ENCODE assay signal across 34 cellular contexts in the genomic region with DNA sequence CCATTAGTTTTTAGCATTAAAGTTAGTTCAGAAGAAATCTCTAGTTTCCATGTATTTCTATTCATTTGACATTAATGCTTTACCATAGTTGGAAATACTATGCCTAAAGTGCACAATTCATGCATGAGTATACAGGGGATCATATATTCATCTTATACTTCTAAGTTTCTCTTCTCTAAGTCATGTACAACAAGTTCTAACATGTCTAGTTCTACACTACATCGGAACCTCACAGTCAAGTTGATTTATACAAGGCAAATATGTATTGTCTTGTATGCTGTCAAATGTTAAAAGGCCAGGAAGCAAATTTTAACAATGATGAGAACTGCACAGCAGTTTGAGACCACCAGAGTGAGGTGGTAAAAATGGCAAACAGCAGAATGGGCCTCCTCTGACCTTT. TPM values are rescaled to one million over a fixed set of nuclear protein-coding genes. Genes with fewer than 3 reads are reported as not detected.
"Had no signal": no experiment of that assay in that cellular context is flagged by ENCODE, and none has a peak within 500 bp of the region (broad histone marks: within the 10 kb centered on the region; RNA-seq: fewer than 3 reads in every experiment).

No MANE protein-coding gene starts in this region.

- H3K4me3 Mint-ChIP-seq: activated CD4-positive, alpha-beta memory T cell treated with anti-CD3 and anti-CD28 coated beads for 36 hours; activated CD4-positive, alpha-beta T cell treated with anti-CD3 and anti-CD28 coated beads, Interleukin-2, amount 10 ng/mL, durations not matched to agents 24 days and 14 days; activated T-cell treated with anti-CD3 and anti-CD28 coated beads, Interleukin-2, amount 50 U/mL, for 24 hours; memory B cell; natural killer cell; stimulated activated memory B cell treated with anti-CD40 and anti-IgM and Interleukin-4, amounts not matched to agents 10 μg/mL and 1 μg/mL and 100 μg/mL, for 72 hours; stimulated activated naive CD8-positive, alpha-beta T cell treated with anti-CD3 and anti-CD28 coated beads, Interleukin-15, amount 100 ng/mL, for 72 hours; T-helper 1 cell treated with Interleukin-12 subunit alpha and Interleukin-12 subunit beta and Interleukin-4 antibody, amounts not matched to agents 30 μg/mL and 1 μg/mL, for 36 hours; type B pancreatic cell had no signal

- H3K27me3 ChIP-seq: brain microvascular endothelial cell, right atrium auricular region, uterus had no signal

- H3K9me3 ChIP-seq: right atrium auricular region, uterus had no signal

- DNase-seq: activated CD4-positive, alpha-beta memory T cell treated with anti-CD3 and anti-CD28 coated beads for 36 hours; activated CD4-positive, alpha-beta T cell treated with anti-CD3 and anti-CD28 coated beads, Interleukin-2, amount 10 ng/mL, durations not matched to agents 24 days and 14 days; activated CD4-positive, CD25-positive, alpha-beta regulatory T cell treated with anti-CD3 and anti-CD28 coated beads, Interleukin-2, amount 50 U/mL, for 72 hours; activated CD8-positive, alpha-beta memory T cell treated with anti-CD3 and anti-CD28 coated beads, Interleukin-2, amount 50 U/mL, for 4 hours; activated gamma-delta T cell treated with Interleukin-2 at 50 U/mL for 16 hours; activated naive CD4-positive, alpha-beta T cell treated with anti-CD3 and anti-CD28 coated beads, Interleukin-2, amount 50 U/mL, for 16 hours; activated T-cell treated with anti-CD3 and anti-CD28 coated beads, Interleukin-2, amount 50 U/mL, for 24 hours; amniotic stem cell; brain microvascular endothelial cell; central memory CD4-positive, alpha-beta T cell; head of caudate nucleus; hippocampal formation; left colon; natural killer cell; stimulated activated CD4-positive, alpha-beta T cell treated with anti-CD3 and anti-CD28 coated beads, Interleukin-1b, Interleukin-23, amount 100 ng/mL, for 48 hours; stimulated activated CD4-positive, alpha-beta T cell treated with anti-CD3 and anti-CD28 coated beads, Interleukin-4, amount 100 ng/mL, for 4 hours; stimulated activated CD8-positive, alpha-beta memory T cell treated with anti-CD3 and anti-CD28 coated beads, Interleukin-4, amount 100 ng/mL, for 48 hours; stimulated activated naive CD8-positive, alpha-beta T cell treated with anti-CD3 and anti-CD28 coated beads, Interleukin-15, amount 100 ng/mL, for 72 hours; substantia nigra; T-helper 9 cell; uterus; WERI-Rb-1 had no signal

- H3K4me1 Mint-ChIP-seq: activated CD4-positive, alpha-beta T cell treated with anti-CD3 and anti-CD28 coated beads, Interleukin-2, amount 10 ng/mL, durations not matched to agents 24 days and 14 days; memory B cell; natural killer cell; stimulated activated memory B cell treated with anti-CD40 and anti-IgM and Interleukin-4, amounts not matched to agents 10 μg/mL and 1 μg/mL and 100 μg/mL, for 72 hours; stimulated activated naive CD8-positive, alpha-beta T cell treated with anti-CD3 and anti-CD28 coated beads, Interleukin-15, amount 100 ng/mL, for 72 hours had no signal

- H3K36me3 ChIP-seq: uterus had no signal

- H3K27ac ChIP-seq: brain microvascular endothelial cell, right atrium auricular region, uterus, WERI-Rb-1 had no signal

- H3K9me3 Mint-ChIP-seq: activated CD4-positive, alpha-beta memory T cell treated with anti-CD3 and anti-CD28 coated beads for 36 hours; activated CD4-positive, alpha-beta T cell treated with anti-CD3 and anti-CD28 coated beads, Interleukin-2, amount 10 ng/mL, durations not matched to agents 24 days and 14 days; activated T-cell treated with anti-CD3 and anti-CD28 coated beads, Interleukin-2, amount 50 U/mL, for 24 hours; memory B cell; natural killer cell; stimulated activated memory B cell treated with anti-CD40 and anti-IgM and Interleukin-4, amounts not matched to agents 10 μg/mL and 1 μg/mL and 100 μg/mL, for 72 hours; stimulated activated naive CD8-positive, alpha-beta T cell treated with anti-CD3 and anti-CD28 coated beads, Interleukin-15, amount 100 ng/mL, for 72 hours; T-helper 1 cell treated with Interleukin-12 subunit alpha and Interleukin-12 subunit beta and Interleukin-4 antibody, amounts not matched to agents 30 μg/mL and 1 μg/mL, for 36 hours; type B pancreatic cell had no signal

- ATAC-seq: natural killer cell; stimulated activated memory B cell treated with anti-CD40 and anti-IgM and Interleukin-4, amounts not matched to agents 10 μg/mL and 1 μg/mL and 100 μg/mL, for 72 hours; stimulated activated naive CD8-positive, alpha-beta T cell treated with anti-CD3 and anti-CD28 coated beads, Interleukin-15, amount 100 ng/mL, for 72 hours had no signal

- H3K27ac Mint-ChIP-seq: activated CD4-positive, alpha-beta memory T cell treated with anti-CD3 and anti-CD28 coated beads for 36 hours; activated CD4-positive, alpha-beta T cell treated with anti-CD3 and anti-CD28 coated beads, Interleukin-2, amount 10 ng/mL, durations not matched to agents 24 days and 14 days; memory B cell; natural killer cell; stimulated activated memory B cell treated with anti-CD40 and anti-IgM and Interleukin-4, amounts not matched to agents 10 μg/mL and 1 μg/mL and 100 μg/mL, for 72 hours; T-helper 1 cell treated with Interleukin-12 subunit alpha and Interleukin-12 subunit beta and Interleukin-4 antibody, amounts not matched to agents 30 μg/mL and 1 μg/mL, for 36 hours; type B pancreatic cell had no signal

- H3K27me3 Mint-ChIP-seq: activated CD4-positive, alpha-beta memory T cell treated with anti-CD3 and anti-CD28 coated beads for 36 hours; activated CD4-positive, alpha-beta T cell treated with anti-CD3 and anti-CD28 coated beads, Interleukin-2, amount 10 ng/mL, durations not matched to agents 24 days and 14 days; activated T-cell treated with anti-CD3 and anti-CD28 coated beads, Interleukin-2, amount 50 U/mL, for 24 hours; memory B cell; stimulated activated memory B cell treated with anti-CD40 and anti-IgM and Interleukin-4, amounts not matched to agents 10 μg/mL and 1 μg/mL and 100 μg/mL, for 72 hours; stimulated activated naive CD8-positive, alpha-beta T cell treated with anti-CD3 and anti-CD28 coated beads, Interleukin-15, amount 100 ng/mL, for 72 hours; type B pancreatic cell had no signal

- H3K4me1 ChIP-seq: uterus had no signal

- H3K4me3 ChIP-seq: right atrium auricular region, smooth muscle cell, uterus had no signal

RNA-seq across cellular contexts. Expression of gene TEX38, which starts 32.1 kb away (rescaled TPM):
- total RNA-seq: activated CD4-positive, alpha-beta T cell treated with anti-CD3 and anti-CD28 coated beads, Interleukin-2, amount 10 ng/mL, durations not matched to agents 24 days and 14 days; activated CD8-positive, alpha-beta memory T cell treated with anti-CD3 and anti-CD28 coated beads for 36 hours; astrocyte; left colon; lower leg skin; mononuclear cell; omental fat pad; pulmonary artery endothelial cell; right atrium auricular region; smooth muscle cell; uterus had no signal
